Comparison of ENCODE assay signal across 18 cellular contexts in genomic region chr7:91692800-91693199, GRCh38.
DNase-seq lines count a peak whose midpoint lies in the region; ATAC-seq and TF ChIP-seq lines count a peak whose summit lies in the region.
"Had no signal": no experiment of that assay in that cellular context is flagged by ENCODE, and none has a peak within 500 bp of the region (broad histone marks: within the 10 kb centered on the region; RNA-seq: fewer than 3 reads in every experiment).

No MANE protein-coding gene starts in this region.

- H4K20me1 ChIP-seq in mammary epithelial cell (ENCODE audit: insufficient read depth, low read length), result no peaks in the 10 kb centered on the region
- H4K20me1 ChIP-seq: BLaER1 treated with 17β-estradiol and CSF1 and Interleukin-3, amounts not matched to agents 10 nM and 100 nM had no signal

- H3K9me3 ChIP-seq in mammary epithelial cell (replicated peaks; ENCODE audit: insufficient read depth, low read length), result no peaks in the 10 kb centered on the region

- dilution Hi-C loops in mammary epithelial cell (cut with HindIII; ENCODE audit: low sequenced_read_pairs), result no loop called here

- no peaks in the 10 kb centered on the region for H3K36me3 ChIP-seq in mammary epithelial cell (ENCODE audit: insufficient read depth, low read length)
- H3K36me3 ChIP-seq: BLaER1 treated with 17β-estradiol and CSF1 and Interleukin-3, amounts not matched to agents 10 nM and 100 nM; spleen had no signal

- H2AFZ ChIP-seq in mammary epithelial cell (ENCODE audit: low read depth, low read length), result no peak overlapping the region

- DNase-seq in AG10803 (ENCODE audit: low read depth), result peak; percentile 27
- DNase-seq in amniotic epithelial cell (ENCODE audit: low read depth), result peak; percentile 27
- peak; percentile 24 for DNase-seq in epithelial cell of prostate (ENCODE audit: low read depth, low spot score)
- DNase-seq in left kidney (ENCODE audit: low read depth, low spot score), result peak; percentile 12
- no peak for DNase-seq in SHP77 treated with DMSO at 0.1 percent for 48 hours (lab: John Stamatoyannopoulos, UW)
- no peak for DNase-seq in mammary epithelial cell
- no peak for DNase-seq in left lobe of liver (ENCODE audit: low spot score)
- DNase-seq in activated naive CD8-positive, alpha-beta T cell treated with anti-CD3 and anti-CD28 coated beads for 36 hours, result no peak
- DNase-seq: activated CD4-positive, alpha-beta T cell treated with anti-CD3 and anti-CD28 coated beads for 36 hours; activated naive CD8-positive, alpha-beta T cell treated with anti-CD3 and anti-CD28 coated beads, Interleukin-2, amount 10 ng/mL, durations not matched to agents 7 days and 5 days; NCI-H187; NK-92 treated with Interleukin-12 subunit alpha and Interleukin-12 subunit beta, amount 100 ng/mL, for 24 hours; spleen; stimulated activated CD4-positive, alpha-beta T cell treated with anti-CD3 and anti-CD28 coated beads, Interleukin-4, amount 100 ng/mL, for 4 hours had no signal

- 26% methylated on average over 3 of the region's 3 CpGs for WGBS in mammary epithelial cell (ENCODE audit: low coverage, missing lambda C conversion rate)

- no peaks in the 10 kb centered on the region for H3K9me3 Mint-ChIP-seq in activated naive CD8-positive, alpha-beta T cell treated with anti-CD3 and anti-CD28 coated beads for 36 hours
- H3K9me3 Mint-ChIP-seq: activated naive CD8-positive, alpha-beta T cell treated with anti-CD3 and anti-CD28 coated beads, Interleukin-2, amount 10 ng/mL, durations not matched to agents 7 days and 5 days; activated T-helper 1 cell treated with anti-CD3 and anti-CD28 coated beads, Interleukin-12 subunit alpha, Interleukin-12 subunit beta, Interleukin-2, Interleukin-4 antibody, amounts not matched to agents 30 ng/mL and 10 ng/mL and 1 ng/mL, durations not matched to agents 14 hours and 24 hours and 36 hours had no signal

- no peaks in the 10 kb centered on the region for H3K36me3 Mint-ChIP-seq in activated naive CD8-positive, alpha-beta T cell treated with anti-CD3 and anti-CD28 coated beads for 36 hours
- H3K36me3 Mint-ChIP-seq: activated naive CD8-positive, alpha-beta T cell treated with anti-CD3 and anti-CD28 coated beads, Interleukin-2, amount 10 ng/mL, durations not matched to agents 7 days and 5 days had no signal

- H3K27ac Mint-ChIP-seq in activated naive CD8-positive, alpha-beta T cell treated with anti-CD3 and anti-CD28 coated beads for 36 hours, result no peak overlapping the region
- H3K27ac Mint-ChIP-seq: activated CD4-positive, alpha-beta T cell treated with anti-CD3 and anti-CD28 coated beads for 36 hours; activated naive CD8-positive, alpha-beta T cell treated with anti-CD3 and anti-CD28 coated beads, Interleukin-2, amount 10 ng/mL, durations not matched to agents 7 days and 5 days; activated T-helper 1 cell treated with anti-CD3 and anti-CD28 coated beads, Interleukin-12 subunit alpha, Interleukin-12 subunit beta, Interleukin-2, Interleukin-4 antibody, amounts not matched to agents 30 ng/mL and 10 ng/mL and 1 ng/mL, durations not matched to agents 14 hours and 24 hours and 36 hours had no signal

- H3K27me3 ChIP-seq in mammary epithelial cell (ENCODE audit: insufficient read depth, low read length), result peaks cover 1% of the 10 kb centered on the region
- H3K27me3 ChIP-seq: BLaER1 treated with 17β-estradiol and CSF1 and Interleukin-3, amounts not matched to agents 10 nM and 100 nM; spleen had no signal

- no peaks in the 10 kb centered on the region for H3K79me2 ChIP-seq in mammary epithelial cell (ENCODE audit: insufficient read depth, low read length)

- H3K4me3 ChIP-seq in AG10803 (ENCODE audit: low read length) (no peak overlapping the region), mammary epithelial cell (replicated peaks in 1 of 3; ENCODE audit: insufficient read depth in 1 of 3, low read depth in 2 of 3, low read length in 3 of 3) (no peak overlapping the region)
- H3K4me3 ChIP-seq: BLaER1 treated with 17β-estradiol and CSF1 and Interleukin-3, amounts not matched to agents 10 nM and 100 nM; K562; spleen had no signal

- H3K27me3 Mint-ChIP-seq in activated naive CD8-positive, alpha-beta T cell treated with anti-CD3 and anti-CD28 coated beads for 36 hours, result no peaks in the 10 kb centered on the region
- H3K27me3 Mint-ChIP-seq: activated CD4-positive, alpha-beta T cell treated with anti-CD3 and anti-CD28 coated beads for 36 hours; activated naive CD8-positive, alpha-beta T cell treated with anti-CD3 and anti-CD28 coated beads, Interleukin-2, amount 10 ng/mL, durations not matched to agents 7 days and 5 days had no signal

- TF ChIP-seq CTCF in AG10803 (conservative IDR thresholded peaks at IDR 0.05; ENCODE audit: low read length), result no peak
- TF ChIP-seq CTCF in mammary epithelial cell (conservative IDR thresholded peaks at IDR 0.05 in 1 of 2, IDR thresholded peaks at IDR 0.05 in 1 of 2; ENCODE audit: extremely low read depth in 1 of 2, insufficient read depth in 1 of 2, low read depth in 1 of 2, low read length in 2 of 2), result no peak

- no peak overlapping the region for H3K9ac ChIP-seq in mammary epithelial cell (ENCODE audit: insufficient read depth, low read length)
- H3K9ac ChIP-seq: BLaER1 treated with 17β-estradiol and CSF1 and Interleukin-3, amounts not matched to agents 10 nM and 100 nM had no signal

- no peak overlapping the region for H3K4me2 ChIP-seq in mammary epithelial cell (ENCODE audit: insufficient read depth, low read depth, low read length)
- H3K4me2 ChIP-seq: BLaER1 treated with 17β-estradiol and CSF1 and Interleukin-3, amounts not matched to agents 10 nM and 100 nM had no signal

- ATAC-seq in left lobe of liver, result no peak
- ATAC-seq: activated CD4-positive, alpha-beta T cell treated with anti-CD3 and anti-CD28 coated beads for 36 hours; HCT116; K562 had no signal

- intact Hi-C loops in mammary epithelial cell (cut with micrococcal nuclease), result no loop called here

- no peaks in the 10 kb centered on the region for H3K4me1 ChIP-seq in mammary epithelial cell (ENCODE audit: insufficient read depth, low read length)
- H3K4me1 ChIP-seq: BLaER1 treated with 17β-estradiol and CSF1 and Interleukin-3, amounts not matched to agents 10 nM and 100 nM; spleen had no signal

- no peak overlapping the region for H3K4me3 Mint-ChIP-seq in activated naive CD8-positive, alpha-beta T cell treated with anti-CD3 and anti-CD28 coated beads for 36 hours
- H3K4me3 Mint-ChIP-seq: activated CD4-positive, alpha-beta T cell treated with anti-CD3 and anti-CD28 coated beads for 36 hours; activated naive CD8-positive, alpha-beta T cell treated with anti-CD3 and anti-CD28 coated beads, Interleukin-2, amount 10 ng/mL, durations not matched to agents 7 days and 5 days; activated T-helper 1 cell treated with anti-CD3 and anti-CD28 coated beads, Interleukin-12 subunit alpha, Interleukin-12 subunit beta, Interleukin-2, Interleukin-4 antibody, amounts not matched to agents 30 ng/mL and 10 ng/mL and 1 ng/mL, durations not matched to agents 14 hours and 24 hours and 36 hours had no signal

- no peak overlapping the region for H3K27ac ChIP-seq in epithelial cell of prostate
- no peak overlapping the region for H3K27ac ChIP-seq in mammary epithelial cell (ENCODE audit: insufficient read depth, low read depth, low read length)
- H3K27ac ChIP-seq: BLaER1 treated with 17β-estradiol and CSF1 and Interleukin-3, amounts not matched to agents 10 nM and 100 nM; spleen had no signal

- CTCF ChIA-PET in mammary epithelial cell (lab: Charles Lee; ENCODE audit: low non-redundant PET), result no interaction called here

- no TSS peak for BruUV-seq in mammary epithelial cell (replicated peaks; lab: Mats Ljungman, UMichigan)

- in situ Hi-C loops in mammary epithelial cell (cut with MboI; ENCODE audit: low sequenced_read_pairs in 2 of 2), result no loop called here

- no peaks in the 10 kb centered on the region for H3K4me1 Mint-ChIP-seq in activated naive CD8-positive, alpha-beta T cell treated with anti-CD3 and anti-CD28 coated beads for 36 hours
- H3K4me1 Mint-ChIP-seq: activated CD4-positive, alpha-beta T cell treated with anti-CD3 and anti-CD28 coated beads for 36 hours; activated naive CD8-positive, alpha-beta T cell treated with anti-CD3 and anti-CD28 coated beads, Interleukin-2, amount 10 ng/mL, durations not matched to agents 7 days and 5 days had no signal

Comparison
In these comparisons a context has a peak if more than half of its experiments do, and no peak if none do; other contexts are left out.
1. DNase-seq: peak in AG10803 (single experiment), amniotic epithelial cell (single experiment), epithelial cell of prostate (single experiment) and left kidney (single experiment); none in SHP77 treated with DMSO at 0.1 percent for 48 hours (single experiment), mammary epithelial cell (single experiment), left lobe of liver (single experiment) and activated naive CD8-positive, alpha-beta T cell treated with anti-CD3 and anti-CD28 coated beads for 36 hours (single experiment).